In the genomic region with DNA sequence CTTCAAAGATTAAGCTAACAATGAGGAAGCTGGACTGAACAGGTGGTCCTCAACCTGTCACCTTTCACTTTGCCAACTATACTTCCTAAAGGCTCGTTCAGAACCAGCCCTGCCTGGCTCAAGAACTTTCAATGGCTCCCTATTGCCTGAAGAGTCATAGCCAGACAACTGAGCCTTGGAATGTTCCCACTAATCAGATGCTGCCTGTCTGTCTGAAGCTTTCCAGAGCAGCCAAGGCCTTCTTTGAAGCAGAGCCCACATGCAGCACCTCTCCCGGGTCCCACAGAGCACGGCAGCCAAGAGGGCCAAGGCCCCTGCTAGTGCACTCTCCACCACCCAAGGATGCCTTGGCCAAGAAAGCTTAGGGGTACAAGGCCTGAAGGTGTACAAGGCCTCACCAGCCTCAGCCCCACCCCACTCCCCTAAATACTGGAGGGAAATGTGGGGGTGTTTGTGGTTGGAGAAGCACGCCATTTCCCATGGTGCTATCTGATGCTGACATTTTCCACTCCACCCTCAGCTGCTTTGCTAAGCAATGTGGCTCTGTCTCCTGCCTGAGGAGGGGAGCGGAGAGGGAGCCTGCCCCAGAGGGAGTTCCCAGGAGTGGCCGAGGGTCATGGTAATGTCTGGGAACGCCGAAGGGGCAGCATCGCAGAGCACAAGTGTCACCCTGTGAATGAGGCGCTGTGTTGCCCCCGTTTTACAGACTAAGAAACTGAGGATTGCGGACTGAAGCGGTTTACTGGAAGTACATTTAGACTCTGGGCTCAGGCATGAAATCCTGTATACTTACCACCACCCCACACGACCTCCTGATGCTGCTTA, we compare ENCODE assay signal across 1 cellular context.
A peak's percentile ranks its signal among the peaks of the same experiment; 100 is the strongest.
TF ChIP-seq lines count a peak whose summit lies in the region.

No MANE protein-coding gene starts in this region.

TF ChIP-seq in K562, 482 proteins besides CTCF, POLR2A, EP300 and RAD21 (continued from another document and continues in another):
- TF ChIP-seq, protein P1, sequence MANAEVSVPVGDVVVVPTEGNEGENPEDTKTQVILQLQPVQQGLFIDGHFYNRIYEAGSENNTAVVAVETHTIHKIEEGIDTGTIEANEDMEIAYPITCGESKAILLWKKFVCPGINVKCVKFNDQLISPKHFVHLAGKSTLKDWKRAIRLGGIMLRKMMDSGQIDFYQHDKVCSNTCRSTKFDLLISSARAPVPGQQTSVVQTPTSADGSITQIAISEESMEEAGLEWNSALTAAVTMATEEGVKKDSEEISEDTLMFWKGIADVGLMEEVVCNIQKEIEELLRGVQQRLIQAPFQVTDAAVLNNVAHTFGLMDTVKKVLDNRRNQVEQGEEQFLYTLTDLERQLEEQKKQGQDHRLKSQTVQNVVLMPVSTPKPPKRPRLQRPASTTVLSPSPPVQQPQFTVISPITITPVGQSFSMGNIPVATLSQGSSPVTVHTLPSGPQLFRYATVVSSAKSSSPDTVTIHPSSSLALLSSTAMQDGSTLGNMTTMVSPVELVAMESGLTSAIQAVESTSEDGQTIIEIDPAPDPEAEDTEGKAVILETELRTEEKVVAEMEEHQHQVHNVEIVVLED (CRISPR knock-in tag; IDR thresholded peaks at IDR 0.05), result no peak
- TF ChIP-seq BMI1 (IDR thresholded peaks at IDR 0.05; ENCODE audit: low read length), result no peak
- TF ChIP-seq KLF6 (CRISPR knock-in tag; IDR thresholded peaks at IDR 0.05; ENCODE audit: borderline replicate concordance), result peak; percentile 64
- no peak for TF ChIP-seq HNRNPUL1 (IDR thresholded peaks at IDR 0.05; ENCODE audit: low read length)
- no peak for TF ChIP-seq MAFF (IDR thresholded peaks at IDR 0.05; ENCODE audit: low read length)
- TF ChIP-seq KLF13 (tag; IDR thresholded peaks at IDR 0.05; ENCODE audit: borderline replicate concordance, low read depth), result no peak
- no peak for TF ChIP-seq ZNF431 (CRISPR knock-in tag; IDR thresholded peaks at IDR 0.05)
- no peak for TF ChIP-seq ZNF140 (CRISPR knock-in tag; IDR thresholded peaks at IDR 0.05)
- TF ChIP-seq, protein P2, sequence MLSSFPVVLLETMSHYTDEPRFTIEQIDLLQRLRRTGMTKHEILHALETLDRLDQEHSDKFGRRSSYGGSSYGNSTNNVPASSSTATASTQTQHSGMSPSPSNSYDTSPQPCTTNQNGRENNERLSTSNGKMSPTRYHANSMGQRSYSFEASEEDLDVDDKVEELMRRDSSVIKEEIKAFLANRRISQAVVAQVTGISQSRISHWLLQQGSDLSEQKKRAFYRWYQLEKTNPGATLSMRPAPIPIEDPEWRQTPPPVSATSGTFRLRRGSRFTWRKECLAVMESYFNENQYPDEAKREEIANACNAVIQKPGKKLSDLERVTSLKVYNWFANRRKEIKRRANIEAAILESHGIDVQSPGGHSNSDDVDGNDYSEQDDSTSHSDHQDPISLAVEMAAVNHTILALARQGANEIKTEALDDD (IDR thresholded peaks at IDR 0.05), result no peak
- no peak for TF ChIP-seq POLR2AphosphoS5 (IDR thresholded peaks at IDR 0.05; ENCODE audit: control insufficient read depth, insufficient read depth, low read depth, low read length)
- no peak for TF ChIP-seq CCNT2 (IDR thresholded peaks at IDR 0.05; ENCODE audit: borderline replicate concordance, extremely low read depth, insufficient read length, low read depth, low read length)
- TF ChIP-seq RUNX1 (IDR thresholded peaks at IDR 0.05; ENCODE audit: low read depth), result no peak
- TF ChIP-seq, protein P3, sequence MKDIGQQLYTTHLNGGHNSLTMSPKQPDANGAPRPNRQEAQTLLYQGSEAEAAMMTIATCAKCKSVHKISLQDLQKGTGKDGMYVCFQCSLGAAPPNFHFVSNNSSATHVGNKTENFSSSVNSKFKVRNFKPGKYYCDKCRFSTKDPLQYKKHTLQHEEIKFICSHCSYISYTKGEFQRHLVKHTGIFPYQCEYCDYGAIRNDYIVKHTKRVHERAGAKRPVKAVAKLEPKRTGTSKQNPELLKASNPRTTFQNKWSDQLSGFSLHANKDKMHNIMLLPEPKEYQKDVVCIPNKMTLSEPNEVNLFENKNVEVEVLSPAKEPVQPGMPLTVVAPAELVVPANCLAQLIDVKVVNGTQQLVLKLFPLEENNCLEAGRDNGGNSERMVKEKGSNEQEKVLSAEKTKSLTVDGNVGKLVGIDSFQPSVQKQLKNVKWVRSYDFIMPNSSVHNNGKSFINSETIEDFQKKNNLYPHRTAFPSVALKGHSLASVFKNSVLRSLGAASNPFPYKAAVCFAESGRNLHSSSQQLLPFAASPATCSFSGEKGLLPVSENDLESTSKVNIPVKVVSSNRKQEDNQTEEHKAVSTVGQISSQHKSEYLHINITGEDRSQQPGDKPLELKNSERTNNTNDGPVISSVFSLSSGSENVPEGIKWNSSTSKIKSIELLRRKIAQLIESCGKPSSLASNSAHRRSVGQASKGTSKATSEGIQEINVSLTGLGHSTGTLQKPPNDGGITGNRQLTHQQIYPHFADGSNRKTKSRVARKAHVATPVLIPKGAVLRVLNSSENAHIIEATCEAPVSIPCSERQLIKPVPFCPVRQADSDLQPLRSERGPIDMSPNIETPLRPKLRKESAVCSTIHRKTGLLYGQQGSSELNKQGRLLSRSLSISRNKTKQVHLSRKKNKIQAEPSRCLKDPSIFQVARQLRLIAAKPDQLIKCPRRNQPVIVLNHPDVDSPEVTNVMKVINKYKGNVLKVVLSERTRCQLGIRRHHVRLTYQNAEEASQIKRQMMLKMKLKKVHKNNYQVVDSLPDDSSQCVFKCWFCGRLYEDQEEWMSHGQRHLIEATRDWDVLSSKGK (CRISPR knock-in tag; IDR thresholded peaks at IDR 0.05), result no peak
- TF ChIP-seq TBP (optimal IDR thresholded peaks at IDR 0.05; ENCODE audit: low read depth, low read length), result no peak
- no peak for TF ChIP-seq NELFE (IDR thresholded peaks at IDR 0.05; ENCODE audit: insufficient read depth, insufficient read length)
- no peak for TF ChIP-seq ZNF274 (IDR thresholded peaks at IDR 0.05; ENCODE audit: borderline replicate concordance, low read depth, low read length)
- TF ChIP-seq ZNF12 (CRISPR knock-in tag; IDR thresholded peaks at IDR 0.05), result no peak
- TF ChIP-seq, protein P4, sequence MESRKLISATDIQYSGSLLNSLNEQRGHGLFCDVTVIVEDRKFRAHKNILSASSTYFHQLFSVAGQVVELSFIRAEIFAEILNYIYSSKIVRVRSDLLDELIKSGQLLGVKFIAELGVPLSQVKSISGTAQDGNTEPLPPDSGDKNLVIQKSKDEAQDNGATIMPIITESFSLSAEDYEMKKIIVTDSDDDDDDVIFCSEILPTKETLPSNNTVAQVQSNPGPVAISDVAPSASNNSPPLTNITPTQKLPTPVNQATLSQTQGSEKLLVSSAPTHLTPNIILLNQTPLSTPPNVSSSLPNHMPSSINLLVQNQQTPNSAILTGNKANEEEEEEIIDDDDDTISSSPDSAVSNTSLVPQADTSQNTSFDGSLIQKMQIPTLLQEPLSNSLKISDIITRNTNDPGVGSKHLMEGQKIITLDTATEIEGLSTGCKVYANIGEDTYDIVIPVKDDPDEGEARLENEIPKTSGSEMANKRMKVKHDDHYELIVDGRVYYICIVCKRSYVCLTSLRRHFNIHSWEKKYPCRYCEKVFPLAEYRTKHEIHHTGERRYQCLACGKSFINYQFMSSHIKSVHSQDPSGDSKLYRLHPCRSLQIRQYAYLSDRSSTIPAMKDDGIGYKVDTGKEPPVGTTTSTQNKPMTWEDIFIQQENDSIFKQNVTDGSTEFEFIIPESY (CRISPR knock-in tag; IDR thresholded peaks at IDR 0.05), result peak; percentile 100
- no peak for TF ChIP-seq ZNF699 (CRISPR knock-in tag; IDR thresholded peaks at IDR 0.05; ENCODE audit: insufficient replicate concordance)
- TF ChIP-seq, protein P5, sequence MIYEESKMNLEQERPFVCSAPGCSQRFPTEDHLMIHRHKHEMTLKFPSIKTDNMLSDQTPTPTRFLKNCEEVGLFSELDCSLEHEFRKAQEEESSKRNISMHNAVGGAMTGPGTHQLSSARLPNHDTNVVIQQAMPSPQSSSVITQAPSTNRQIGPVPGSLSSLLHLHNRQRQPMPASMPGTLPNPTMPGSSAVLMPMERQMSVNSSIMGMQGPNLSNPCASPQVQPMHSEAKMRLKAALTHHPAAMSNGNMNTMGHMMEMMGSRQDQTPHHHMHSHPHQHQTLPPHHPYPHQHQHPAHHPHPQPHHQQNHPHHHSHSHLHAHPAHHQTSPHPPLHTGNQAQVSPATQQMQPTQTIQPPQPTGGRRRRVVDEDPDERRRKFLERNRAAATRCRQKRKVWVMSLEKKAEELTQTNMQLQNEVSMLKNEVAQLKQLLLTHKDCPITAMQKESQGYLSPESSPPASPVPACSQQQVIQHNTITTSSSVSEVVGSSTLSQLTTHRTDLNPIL (CRISPR knock-in tag; IDR thresholded peaks at IDR 0.05), result no peak
- no peak for TF ChIP-seq EZH2 (IDR thresholded peaks at IDR 0.05; ENCODE audit: borderline replicate concordance, low read depth, low read length)
- TF ChIP-seq FOXK2 (conservative IDR thresholded peaks at IDR 0.05 in 1 of 2, IDR thresholded peaks at IDR 0.05 in 1 of 2; ENCODE audit: low read depth in 2 of 2), result no peak
- no peak for TF ChIP-seq CSDE1 (IDR thresholded peaks at IDR 0.05)
- 0 out of 2 replicates have a peak, but pooled peaks have one; percentile 52 for TF ChIP-seq SMAD3 (CRISPR knock-in tag; conservative IDR thresholded peaks at IDR 0.05)
- no peak for TF ChIP-seq SLC30A9 (CRISPR knock-in tag; IDR thresholded peaks at IDR 0.05)
- no peak for TF ChIP-seq RFX1 (IDR thresholded peaks at IDR 0.05)
- TF ChIP-seq ZNF551 (CRISPR knock-in tag; IDR thresholded peaks at IDR 0.05), result no peak
- TF ChIP-seq KAT8 (IDR thresholded peaks at IDR 0.05; ENCODE audit: low read depth), result no peak
- no peak for TF ChIP-seq KDM5B (IDR thresholded peaks at IDR 0.05; ENCODE audit: insufficient replicate concordance, low read depth, low read length)
- peak; percentile 25; the same call in 1 of the 2 replicates for TF ChIP-seq ZNF445 (CRISPR knock-in tag; IDR thresholded peaks at IDR 0.05; ENCODE audit: low read depth)
- TF ChIP-seq NFIC (IDR thresholded peaks at IDR 0.05), result no peak
- TF ChIP-seq GABPB1 (CRISPR knock-in tag; IDR thresholded peaks at IDR 0.05), result 0 out of 2 replicates have a peak, but pooled peaks have one; percentile 48
- TF ChIP-seq, protein P6, sequence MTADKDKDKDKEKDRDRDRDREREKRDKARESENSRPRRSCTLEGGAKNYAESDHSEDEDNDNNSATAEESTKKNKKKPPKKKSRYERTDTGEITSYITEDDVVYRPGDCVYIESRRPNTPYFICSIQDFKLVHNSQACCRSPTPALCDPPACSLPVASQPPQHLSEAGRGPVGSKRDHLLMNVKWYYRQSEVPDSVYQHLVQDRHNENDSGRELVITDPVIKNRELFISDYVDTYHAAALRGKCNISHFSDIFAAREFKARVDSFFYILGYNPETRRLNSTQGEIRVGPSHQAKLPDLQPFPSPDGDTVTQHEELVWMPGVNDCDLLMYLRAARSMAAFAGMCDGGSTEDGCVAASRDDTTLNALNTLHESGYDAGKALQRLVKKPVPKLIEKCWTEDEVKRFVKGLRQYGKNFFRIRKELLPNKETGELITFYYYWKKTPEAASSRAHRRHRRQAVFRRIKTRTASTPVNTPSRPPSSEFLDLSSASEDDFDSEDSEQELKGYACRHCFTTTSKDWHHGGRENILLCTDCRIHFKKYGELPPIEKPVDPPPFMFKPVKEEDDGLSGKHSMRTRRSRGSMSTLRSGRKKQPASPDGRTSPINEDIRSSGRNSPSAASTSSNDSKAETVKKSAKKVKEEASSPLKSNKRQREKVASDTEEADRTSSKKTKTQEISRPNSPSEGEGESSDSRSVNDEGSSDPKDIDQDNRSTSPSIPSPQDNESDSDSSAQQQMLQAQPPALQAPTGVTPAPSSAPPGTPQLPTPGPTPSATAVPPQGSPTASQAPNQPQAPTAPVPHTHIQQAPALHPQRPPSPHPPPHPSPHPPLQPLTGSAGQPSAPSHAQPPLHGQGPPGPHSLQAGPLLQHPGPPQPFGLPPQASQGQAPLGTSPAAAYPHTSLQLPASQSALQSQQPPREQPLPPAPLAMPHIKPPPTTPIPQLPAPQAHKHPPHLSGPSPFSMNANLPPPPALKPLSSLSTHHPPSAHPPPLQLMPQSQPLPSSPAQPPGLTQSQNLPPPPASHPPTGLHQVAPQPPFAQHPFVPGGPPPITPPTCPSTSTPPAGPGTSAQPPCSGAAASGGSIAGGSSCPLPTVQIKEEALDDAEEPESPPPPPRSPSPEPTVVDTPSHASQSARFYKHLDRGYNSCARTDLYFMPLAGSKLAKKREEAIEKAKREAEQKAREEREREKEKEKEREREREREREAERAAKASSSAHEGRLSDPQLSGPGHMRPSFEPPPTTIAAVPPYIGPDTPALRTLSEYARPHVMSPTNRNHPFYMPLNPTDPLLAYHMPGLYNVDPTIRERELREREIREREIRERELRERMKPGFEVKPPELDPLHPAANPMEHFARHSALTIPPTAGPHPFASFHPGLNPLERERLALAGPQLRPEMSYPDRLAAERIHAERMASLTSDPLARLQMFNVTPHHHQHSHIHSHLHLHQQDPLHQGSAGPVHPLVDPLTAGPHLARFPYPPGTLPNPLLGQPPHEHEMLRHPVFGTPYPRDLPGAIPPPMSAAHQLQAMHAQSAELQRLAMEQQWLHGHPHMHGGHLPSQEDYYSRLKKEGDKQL (CRISPR knock-in tag; IDR thresholded peaks at IDR 0.05; ENCODE audit: borderline replicate concordance), result no peak
- TF ChIP-seq, protein P7, sequence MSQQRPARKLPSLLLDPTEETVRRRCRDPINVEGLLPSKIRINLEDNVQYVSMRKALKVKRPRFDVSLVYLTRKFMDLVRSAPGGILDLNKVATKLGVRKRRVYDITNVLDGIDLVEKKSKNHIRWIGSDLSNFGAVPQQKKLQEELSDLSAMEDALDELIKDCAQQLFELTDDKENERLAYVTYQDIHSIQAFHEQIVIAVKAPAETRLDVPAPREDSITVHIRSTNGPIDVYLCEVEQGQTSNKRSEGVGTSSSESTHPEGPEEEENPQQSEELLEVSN (IDR thresholded peaks at IDR 0.05; ENCODE audit: borderline replicate concordance in 1 of 2, extremely low read depth in 1 of 2, insufficient read depth in 1 of 2, insufficient read length in 1 of 2, low read depth in 1 of 2, low read length in 1 of 2, poor library complexity in 1 of 2, severe bottlenecking in 1 of 2), result peak in 1 of 2 experiments; percentile 36
- no peak for TF ChIP-seq SMARCC2 (IDR thresholded peaks at IDR 0.05; ENCODE audit: low read depth)
- TF ChIP-seq HDAC3 (IDR thresholded peaks at IDR 0.05; ENCODE audit: borderline replicate concordance, partially characterized antibody), result no peak
- TF ChIP-seq, protein P8, sequence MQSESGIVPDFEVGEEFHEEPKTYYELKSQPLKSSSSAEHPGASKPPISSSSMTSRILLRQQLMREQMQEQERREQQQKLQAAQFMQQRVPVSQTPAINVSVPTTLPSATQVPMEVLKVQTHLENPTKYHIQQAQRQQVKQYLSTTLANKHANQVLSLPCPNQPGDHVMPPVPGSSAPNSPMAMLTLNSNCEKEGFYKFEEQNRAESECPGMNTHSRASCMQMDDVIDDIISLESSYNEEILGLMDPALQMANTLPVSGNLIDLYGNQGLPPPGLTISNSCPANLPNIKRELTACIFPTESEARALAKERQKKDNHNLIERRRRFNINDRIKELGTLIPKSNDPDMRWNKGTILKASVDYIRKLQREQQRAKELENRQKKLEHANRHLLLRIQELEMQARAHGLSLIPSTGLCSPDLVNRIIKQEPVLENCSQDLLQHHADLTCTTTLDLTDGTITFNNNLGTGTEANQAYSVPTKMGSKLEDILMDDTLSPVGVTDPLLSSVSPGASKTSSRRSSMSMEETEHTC (IDR thresholded peaks at IDR 0.05), result no peak
- no peak for TF ChIP-seq FOSL1 (tag; conservative IDR thresholded peaks at IDR 0.05)
- TF ChIP-seq, protein P9, sequence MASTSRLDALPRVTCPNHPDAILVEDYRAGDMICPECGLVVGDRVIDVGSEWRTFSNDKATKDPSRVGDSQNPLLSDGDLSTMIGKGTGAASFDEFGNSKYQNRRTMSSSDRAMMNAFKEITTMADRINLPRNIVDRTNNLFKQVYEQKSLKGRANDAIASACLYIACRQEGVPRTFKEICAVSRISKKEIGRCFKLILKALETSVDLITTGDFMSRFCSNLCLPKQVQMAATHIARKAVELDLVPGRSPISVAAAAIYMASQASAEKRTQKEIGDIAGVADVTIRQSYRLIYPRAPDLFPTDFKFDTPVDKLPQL (IDR thresholded peaks at IDR 0.05; ENCODE audit: extremely low read depth, insufficient read length), result no peak
- no peak for TF ChIP-seq LARP7 (IDR thresholded peaks at IDR 0.05)
- no peak for TF ChIP-seq IRF2 (CRISPR knock-in tag; IDR thresholded peaks at IDR 0.05)
